ENCODE assay signal across 10 cellular contexts in genomic region chr15:63332367-63333078, GRCh38. TPM values are rescaled to one million over a fixed set of nuclear protein-coding genes. Genes with fewer than 3 reads are reported as not detected.
DNase-seq lines count a peak whose midpoint lies in the region; ATAC-seq and TF ChIP-seq lines count a peak whose summit lies in the region.
"Had no signal": no experiment of that assay in that cellular context is flagged by ENCODE, and none has a peak within 500 bp of the region (broad histone marks: within the 10 kb centered on the region; RNA-seq: fewer than 3 reads in every experiment).

No MANE protein-coding gene starts in this region.

- no peaks in the 10 kb centered on the region for H3K36me3 Mint-ChIP-seq in activated CD4-positive, alpha-beta T cell treated with anti-CD3 and anti-CD28 coated beads, Interleukin-2, amount 10 ng/mL, durations not matched to agents 7 days and 5 days (ENCODE audit: low read depth)

- H3K36me3 ChIP-seq in psoas muscle (ENCODE audit: insufficient read depth in 1 of 2, low read depth in 1 of 2), result no peaks in the 10 kb centered on the region

- TF ChIP-seq CTCF in choroid plexus epithelial cell (conservative IDR thresholded peaks at IDR 0.05; ENCODE audit: low read depth, low read length) (no peak), psoas muscle (IDR thresholded peaks at IDR 0.05) (no peak)

- no peaks in the 10 kb centered on the region for H3K27me3 Mint-ChIP-seq in activated CD4-positive, alpha-beta T cell treated with anti-CD3 and anti-CD28 coated beads, Interleukin-2, amount 10 ng/mL, durations not matched to agents 7 days and 5 days

- no peaks in the 10 kb centered on the region for H3K9me3 Mint-ChIP-seq in activated CD4-positive, alpha-beta T cell treated with anti-CD3 and anti-CD28 coated beads, Interleukin-2, amount 10 ng/mL, durations not matched to agents 7 days and 5 days
- H3K9me3 Mint-ChIP-seq: activated CD4-positive, alpha-beta T cell treated with anti-CD3 and anti-CD28 coated beads, Interleukin-2, amount 10 ng/mL, durations not matched to agents 24 days and 14 days had no signal

- 38 to 42% (median 39%) methylated on average over 8 of the region's 8 CpGs for WGBS in psoas muscle, 3 donors

- H3K4me1 Mint-ChIP-seq in activated CD4-positive, alpha-beta T cell treated with anti-CD3 and anti-CD28 coated beads, Interleukin-2, amount 10 ng/mL, durations not matched to agents 7 days and 5 days, result peaks cover 2% of the 10 kb centered on the region
- H3K4me1 Mint-ChIP-seq: activated CD4-positive, alpha-beta T cell treated with anti-CD3 and anti-CD28 coated beads, Interleukin-2, amount 10 ng/mL, durations not matched to agents 24 days and 14 days had no signal

- CTCF ChIA-PET in HEK293T (lab: Yijun Ruan, JAX), result interaction anchor here (1.0 kb wide), 1 partner anchor 714 kb away, joined by 3 read pairs; no protein-coding TSS in a partner anchor
- CTCF ChIA-PET in activated CD4-positive, alpha-beta T cell treated with anti-CD3 and anti-CD28 coated beads, Interleukin-2, amount 10 ng/mL, durations not matched to agents 7 days and 5 days (lab: Charles Lee), result no interaction called here

- peak; percentile 94 for DNase-seq in EL
- DNase-seq in NCI-H226, result peak; percentile 75
- DNase-seq in choroid plexus epithelial cell (ENCODE audit: low read depth), result peak; percentile 93
- DNase-seq in psoas muscle, result no peak
- DNase-seq in stimulated activated CD4-positive, alpha-beta T cell treated with anti-CD3 and anti-CD28 coated beads, Interleukin-2, amount 100 ng/mL, for 48 hours, result no peak
- no peak for DNase-seq in HEK293T (ENCODE audit: extremely low spot score)
- no peak for DNase-seq in activated CD4-positive, alpha-beta T cell treated with anti-CD3 and anti-CD28 coated beads, Interleukin-2, amount 10 ng/mL, durations not matched to agents 7 days and 5 days
- DNase-seq: activated CD4-positive, alpha-beta T cell treated with anti-CD3 and anti-CD28 coated beads, Interleukin-2, amount 10 ng/mL, durations not matched to agents 24 days and 14 days; aorta had no signal

- H3K27ac ChIP-seq in psoas muscle, result no peak overlapping the region

- POLR2A ChIA-PET in HEK293T (lab: Yijun Ruan, JAX), result no interaction called here
- POLR2A ChIA-PET in activated CD4-positive, alpha-beta T cell treated with anti-CD3 and anti-CD28 coated beads, Interleukin-2, amount 10 ng/mL, durations not matched to agents 7 days and 5 days (lab: Charles Lee), result no interaction called here

- no peak overlapping the region for H3K4me3 ChIP-seq in choroid plexus epithelial cell (ENCODE audit: low read depth, low read length)
- H3K4me3 ChIP-seq in psoas muscle, result no peak overlapping the region

- no peak overlapping the region for H3K4me3 Mint-ChIP-seq in activated CD4-positive, alpha-beta T cell treated with anti-CD3 and anti-CD28 coated beads, Interleukin-2, amount 10 ng/mL, durations not matched to agents 7 days and 5 days
- H3K4me3 Mint-ChIP-seq: activated CD4-positive, alpha-beta T cell treated with anti-CD3 and anti-CD28 coated beads, Interleukin-2, amount 10 ng/mL, durations not matched to agents 24 days and 14 days had no signal

- ATAC-seq in psoas muscle (peak in 3 of 4 donors; percentile 81 to 95 (median 91)), GM19463 (IDR thresholded peaks at IDR 0.05; ENCODE audit: unreplicated experiment) (no peak)

- intact Hi-C loops in psoas muscle (cut with DNase I), result no loop called here

- H3K9me3 ChIP-seq in psoas muscle, result no peaks in the 10 kb centered on the region

- H3K27ac Mint-ChIP-seq in activated CD4-positive, alpha-beta T cell treated with anti-CD3 and anti-CD28 coated beads, Interleukin-2, amount 10 ng/mL, durations not matched to agents 7 days and 5 days, result no peak overlapping the region
- H3K27ac Mint-ChIP-seq: activated CD4-positive, alpha-beta T cell treated with anti-CD3 and anti-CD28 coated beads, Interleukin-2, amount 10 ng/mL, durations not matched to agents 24 days and 14 days had no signal

- peaks cover 0 to 2% (median 0%) of the 10 kb centered on the region in 3 donors for H3K27me3 ChIP-seq in psoas muscle (ENCODE audit: insufficient read depth in 3 of 3, low read length in 2 of 3)

- no peaks in the 10 kb centered on the region for H3K4me1 ChIP-seq in psoas muscle

TF ChIP-seq in HEK293T, 16 proteins besides CTCF, POLR2A, EP300 and RAD21:
- no peak for TF ChIP-seq L3MBTL2 (conservative IDR thresholded peaks at IDR 0.05)
- no peak for TF ChIP-seq ARNT (IDR thresholded peaks at IDR 0.05)
- no peak for TF ChIP-seq PKNOX1 (IDR thresholded peaks at IDR 0.05)
- TF ChIP-seq BHLHE40 (IDR thresholded peaks at IDR 0.05; ENCODE audit: borderline replicate concordance), result no peak
- no peak for TF ChIP-seq SP1 (IDR thresholded peaks at IDR 0.05)
- TF ChIP-seq FOXA1 (IDR thresholded peaks at IDR 0.05), result no peak
- no peak for TF ChIP-seq CTBP1 (IDR thresholded peaks at IDR 0.05; ENCODE audit: borderline replicate concordance)
- TF ChIP-seq ZNF384 (IDR thresholded peaks at IDR 0.05), result no peak
- TF ChIP-seq TARDBP (IDR thresholded peaks at IDR 0.05), result no peak
TF ChIP-seq in HEK293T: peak in this region for 0.

RNA-seq across cellular contexts. Expression of gene CA12, which starts 49.1 kb away (rescaled TPM):
- total RNA-seq in psoas muscle, result under 1 TPM; 0.08 to 0.17 (median 0.17) TPM
- under 1 TPM; 0.01 to 0.25 (median 0.09) TPM for polyA plus RNA-seq in psoas muscle
- total RNA-seq in activated CD4-positive, alpha-beta T cell treated with anti-CD3 and anti-CD28 coated beads, Interleukin-2, amount 10 ng/mL, durations not matched to agents 7 days and 5 days, result not detected

RNA-seq across cellular contexts. Expression of gene APH1B, which starts 55.1 kb away (rescaled TPM):
- 1 to 10 TPM; 3.8 to 7.0 (median 4.6) TPM for total RNA-seq in psoas muscle
- polyA plus RNA-seq in psoas muscle, result 1 to 10 TPM; 1.2 to 2.8 (median 1.4) TPM
- 1 to 10 TPM; 7.3 to 9.1 TPM for total RNA-seq in activated CD4-positive, alpha-beta T cell treated with anti-CD3 and anti-CD28 coated beads, Interleukin-2, amount 10 ng/mL, durations not matched to agents 7 days and 5 days

Comparison
In these comparisons a context has a peak if more than half of its experiments do, and no peak if none do; other contexts are left out.
1. DNase-seq: peak in EL (single experiment), NCI-H226 (single experiment) and choroid plexus epithelial cell (single experiment); none in psoas muscle (0 of 2), stimulated activated CD4-positive, alpha-beta T cell treated with anti-CD3 and anti-CD28 coated beads, Interleukin-2, amount 100 ng/mL, for 48 hours (0 of 2), HEK293T (single experiment) and activated CD4-positive, alpha-beta T cell treated with anti-CD3 and anti-CD28 coated beads, Interleukin-2, amount 10 ng/mL, durations not matched to agents 7 days and 5 days (single experiment).